Comparison of ENCODE assay signal across 9 cellular contexts in the genomic region with DNA sequence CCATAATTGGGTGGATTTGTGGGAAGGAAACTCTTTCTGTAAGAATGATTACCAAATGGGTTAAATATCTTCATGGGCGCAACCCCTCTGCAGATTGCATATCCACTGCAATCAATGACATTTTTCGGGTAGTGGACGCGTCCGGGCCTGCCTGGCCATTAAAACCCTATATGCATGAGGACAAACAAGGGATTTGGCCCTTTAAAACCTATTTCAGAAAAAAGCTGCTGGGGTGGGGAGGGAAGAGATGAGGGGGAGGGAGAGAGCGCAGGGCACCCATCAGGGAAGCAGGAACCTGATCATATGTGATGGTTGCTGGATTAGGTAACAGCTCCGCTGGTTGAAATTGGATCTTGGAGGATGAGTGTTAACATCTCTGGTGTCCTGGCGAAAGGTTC.
A peak's percentile ranks its signal among the peaks of the same experiment; 100 is the strongest.
DNase-seq lines count a peak whose midpoint lies in the region; ATAC-seq and TF ChIP-seq lines count a peak whose summit lies in the region.
"Had no signal": no experiment of that assay in that cellular context is flagged by ENCODE, and none has a peak within 500 bp of the region (broad histone marks: within the 10 kb centered on the region; RNA-seq: fewer than 3 reads in every experiment).

No MANE protein-coding gene starts in this region.

- H3K9ac ChIP-seq in OCI-LY3 (ENCODE audit: low read length) = no peak overlapping the region

- POLR2A ChIA-PET in MCF 10A (lab: Yijun Ruan, JAX) = interaction anchor here (0.7 to 2.4 kb wide), 13 partner anchors 10 to 271 kb away, joined by 3 to 12 read pairs (median 4); partner anchors contain the start of gene PBX1

- peak overlapping the region; percentile 44 for H3K4me2 ChIP-seq in OCI-LY3 (ENCODE audit: low read length)

- TF ChIP-seq CTCF in breast epithelium (IDR thresholded peaks at IDR 0.05) = no peak
- TF ChIP-seq CTCF in MCF 10A (IDR thresholded peaks at IDR 0.05; ENCODE audit: unreplicated experiment) = no peak
- no peak for TF ChIP-seq CTCF in OCI-LY3 (IDR thresholded peaks at IDR 0.05; ENCODE audit: low read depth, low read length)
- TF ChIP-seq CTCF in foreskin keratinocyte (conservative IDR thresholded peaks at IDR 0.05) = no peak
- TF ChIP-seq CTCF in type B pancreatic cell (conservative IDR thresholded peaks at IDR 0.05) = no peak
- no peak for TF ChIP-seq CTCF in osteocyte (IDR thresholded peaks at IDR 0.05)
- TF ChIP-seq CTCF in lower lobe of right lung (IDR thresholded peaks at IDR 0.05) = no peak

- H3K4me1 ChIP-seq in breast epithelium = peaks cover 0 to 12% of the 10 kb centered on the region in 2 donors
- H3K4me1 ChIP-seq in OCI-LY3 (ENCODE audit: low read length) = no peaks in the 10 kb centered on the region
- H3K4me1 ChIP-seq in foreskin keratinocyte = peaks cover 6% of the 10 kb centered on the region
- peaks cover 27% of the 10 kb centered on the region for H3K4me1 ChIP-seq in lower lobe of right lung

- no TSS peak for BruUV-seq in MCF 10A (replicated peaks; lab: Mats Ljungman, UMichigan)

- H4K20me1 ChIP-seq in OCI-LY3 (ENCODE audit: insufficient read depth, low read length) = no peaks in the 10 kb centered on the region

- no peaks in the 10 kb centered on the region for H3K79me2 ChIP-seq in OCI-LY3 (ENCODE audit: low read length)

- intact Hi-C loops in breast epithelium (cut with DNase I; ENCODE audit: low total_unique reads) = loop anchor here (10.0 kb wide), 1 partner anchor 233 kb away; the partner anchor contains the start of gene PBX1
- intact Hi-C loops in MCF 10A (cut with micrococcal nuclease) = loop anchor here (1.0 to 10.0 kb wide), 14 partner anchors 81 to 1431 kb away; partner anchors contain the start of gene PBX1
- intact Hi-C loops in lower lobe of right lung (cut with DNase I) = no loop called here

- H3K27me3 Mint-ChIP-seq in MCF 10A (ENCODE audit: insufficient read depth, unreplicated experiment) (no peaks in the 10 kb centered on the region), type B pancreatic cell (no peaks in the 10 kb centered on the region), osteocyte (ENCODE audit: unreplicated experiment) (peaks cover 2% of the 10 kb centered on the region)

- peak overlapping the region; percentile 81 to 83 for H3K27ac ChIP-seq in breast epithelium
- H3K27ac ChIP-seq in OCI-LY3 (ENCODE audit: low read length) = no peak overlapping the region
- H3K27ac ChIP-seq in foreskin keratinocyte = no peak overlapping the region
- H3K27ac ChIP-seq in lower lobe of right lung = no peak overlapping the region

- no peak overlapping the region for H3K27ac Mint-ChIP-seq in MCF 10A (ENCODE audit: low read depth, unreplicated experiment)
- peak overlapping the region; percentile 97 for H3K27ac Mint-ChIP-seq in type B pancreatic cell
- no peak overlapping the region for H3K27ac Mint-ChIP-seq in osteocyte (ENCODE audit: unreplicated experiment)
- H3K27ac Mint-ChIP-seq: naive thymus-derived CD4-positive, alpha-beta T cell had no signal

- H3K27me3 ChIP-seq in breast epithelium = no peaks in the 10 kb centered on the region
- H3K27me3 ChIP-seq in OCI-LY3 (ENCODE audit: low read depth, low read length) = peaks cover 42% of the 10 kb centered on the region
- no peaks in the 10 kb centered on the region for H3K27me3 ChIP-seq in foreskin keratinocyte
- H3K27me3 ChIP-seq in lower lobe of right lung (ENCODE audit: low read depth) = no peaks in the 10 kb centered on the region

- H2AFZ ChIP-seq in OCI-LY3 (ENCODE audit: low read depth, low read length) = 0 out of 2 replicates have a peak overlapping the region, but pooled peaks have one; percentile 37

- H3K36me3 ChIP-seq in breast epithelium = no peaks in the 10 kb centered on the region
- no peaks in the 10 kb centered on the region for H3K36me3 ChIP-seq in OCI-LY3 (replicated peaks; ENCODE audit: low read depth, low read length)
- peaks cover 4% of the 10 kb centered on the region for H3K36me3 ChIP-seq in lower lobe of right lung

- ATAC-seq in foreskin keratinocyte (peak; percentile 18), HG02763 (IDR thresholded peaks at IDR 0.05; ENCODE audit: unreplicated experiment) (no peak), lower lobe of right lung (no peak)

- no peaks in the 10 kb centered on the region for H3K9me3 Mint-ChIP-seq in MCF 10A (ENCODE audit: unreplicated experiment)
- H3K9me3 Mint-ChIP-seq in type B pancreatic cell = peaks cover 4% of the 10 kb centered on the region
- no peaks in the 10 kb centered on the region for H3K9me3 Mint-ChIP-seq in osteocyte (ENCODE audit: unreplicated experiment)

- no peak for TF ChIP-seq POLR2A in breast epithelium (IDR thresholded peaks at IDR 0.05)

- H3K4me3 Mint-ChIP-seq in MCF 10A (ENCODE audit: unreplicated experiment) = no peak overlapping the region
- peak overlapping the region; percentile 76 for H3K4me3 Mint-ChIP-seq in type B pancreatic cell
- no peak overlapping the region for H3K4me3 Mint-ChIP-seq in osteocyte (ENCODE audit: unreplicated experiment)

- peak overlapping the region in 1 of 3 donors; percentile 36 for H3K4me3 ChIP-seq in breast epithelium
- no peak overlapping the region for H3K4me3 ChIP-seq in OCI-LY3 (ENCODE audit: low read length)
- no peak overlapping the region for H3K4me3 ChIP-seq in lower lobe of right lung

- H3K4me1 Mint-ChIP-seq in MCF 10A (ENCODE audit: insufficient read depth, unreplicated experiment) (peaks cover 35% of the 10 kb centered on the region), type B pancreatic cell (ENCODE audit: unreplicated experiment) (peaks cover 72% of the 10 kb centered on the region), osteocyte (ENCODE audit: unreplicated experiment) (peaks cover 18% of the 10 kb centered on the region)

- DNase-seq in breast epithelium (ENCODE audit: low spot score in 2 of 2) (no peak), MCF 10A (ENCODE audit: unreplicated experiment) (no peak), foreskin keratinocyte (peak in 1 of 2 donors; percentile 71), type B pancreatic cell (ENCODE audit: extremely low spot score, unreplicated experiment) (no peak), osteocyte (ENCODE audit: extremely low spot score, unreplicated experiment) (no peak), lower lobe of right lung (no peak)

- CTCF ChIA-PET in MCF 10A (lab: Yijun Ruan, JAX) = interaction anchor here (0.5 to 5.5 kb wide), 104 partner anchors 9 to 1574 kb away, joined by 3 to 83 read pairs (median 5); partner anchors contain the start of gene PBX1

- H3K36me3 Mint-ChIP-seq in MCF 10A (ENCODE audit: insufficient read depth, unreplicated experiment) = no peaks in the 10 kb centered on the region
- H3K36me3 Mint-ChIP-seq in type B pancreatic cell = peaks cover 44% of the 10 kb centered on the region
- H3K36me3 Mint-ChIP-seq in osteocyte (ENCODE audit: unreplicated experiment) = peaks cover 2% of the 10 kb centered on the region
- H3K36me3 Mint-ChIP-seq: naive thymus-derived CD4-positive, alpha-beta T cell had no signal

- H3K9me3 ChIP-seq in breast epithelium (no peaks in the 10 kb centered on the region), OCI-LY3 (ENCODE audit: insufficient read depth, low read length) (no peaks in the 10 kb centered on the region), lower lobe of right lung (no peaks in the 10 kb centered on the region)

Comparison
In these comparisons a context has a peak if more than half of its experiments do, and no peak if none do; other contexts are left out.
1. H3K27ac ChIP-seq: peak in breast epithelium (2 of 2); none in OCI-LY3 (single experiment), foreskin keratinocyte (single experiment) and lower lobe of right lung (single experiment).